Comparison of ENCODE assay signal across 12 cellular contexts in the genomic region with DNA sequence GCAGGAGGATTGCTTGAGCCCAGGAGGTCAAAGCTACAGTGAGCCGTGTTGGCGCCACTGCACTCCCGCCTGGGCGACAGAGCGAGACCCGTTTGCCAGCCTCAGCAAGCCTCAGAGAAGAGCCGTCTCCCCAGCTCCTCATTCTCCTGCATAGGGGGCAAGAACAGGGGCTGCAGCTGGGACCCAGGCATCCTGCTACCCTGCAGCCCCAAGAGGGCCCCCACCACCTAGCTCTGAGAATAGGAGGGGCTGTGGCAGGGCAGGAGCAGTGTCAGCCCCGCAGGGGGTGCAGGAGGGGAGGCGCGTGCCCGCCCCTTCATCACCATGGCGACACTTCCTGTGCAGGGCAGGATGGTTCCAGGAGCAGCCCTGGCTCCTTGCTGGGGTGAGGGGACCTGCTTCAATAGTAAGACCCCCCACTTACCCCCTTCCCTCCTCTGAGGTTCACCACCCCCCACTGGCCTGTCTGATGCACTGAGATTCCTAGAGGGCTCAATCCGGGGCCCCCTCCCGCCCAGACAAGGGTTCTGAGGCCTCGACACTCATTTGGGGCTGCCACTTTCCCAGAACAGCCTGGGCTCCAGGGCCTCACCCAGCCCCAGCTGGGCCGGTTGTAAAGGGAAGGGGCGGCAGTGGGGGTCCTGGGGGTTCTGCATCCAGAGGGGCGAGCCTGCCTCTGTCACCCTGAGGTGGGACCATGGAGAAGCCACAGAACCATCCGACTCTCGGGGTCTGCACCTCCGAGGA. TPM values are rescaled to one million over a fixed set of nuclear protein-coding genes. Genes with fewer than 3 reads are reported as not detected.
A peak's percentile ranks its signal among the peaks of the same experiment; 100 is the strongest.
DNase-seq lines count a peak whose midpoint lies in the region; ATAC-seq, FAIRE-seq and TF ChIP-seq lines count a peak whose summit lies in the region.
"Had no signal": no experiment of that assay in that cellular context is flagged by ENCODE, and none has a peak within 500 bp of the region (broad histone marks: within the 10 kb centered on the region; RNA-seq: fewer than 3 reads in every experiment).

No MANE protein-coding gene starts in this region.

- H3K79me2 ChIP-seq in H1 (ENCODE audit: control insufficient read depth in 1 of 2, insufficient read depth in 2 of 2, low read length in 2 of 2) (no peaks in the 10 kb centered on the region), trophoblast cell (ENCODE audit: control insufficient read depth, insufficient read depth, low read length, poor library complexity) (peaks cover 21% of the 10 kb centered on the region)

- H2BK12ac ChIP-seq in H1 (ENCODE audit: low read depth, low read length): peak overlapping the region; percentile 94
- H2BK12ac ChIP-seq in trophoblast cell (ENCODE audit: low read length): peak overlapping the region; percentile 96

- H3K4me2 ChIP-seq in IMR-90 (ENCODE audit: low read depth, low read length) (no peak overlapping the region), H1 (ENCODE audit: insufficient read depth in 1 of 2, low read depth in 2 of 2, low read length in 2 of 2) (peak overlapping the region; percentile 4 to 49; a peak in 3 of 4 replicates), trophoblast cell (ENCODE audit: low read length) (peak overlapping the region; percentile 44)

- H4K91ac ChIP-seq in IMR-90 (ENCODE audit: insufficient read depth, low read depth, low read length) (peak overlapping the region; percentile 88), H1 (replicated peaks; ENCODE audit: insufficient read length, low read length) (peak overlapping the region; percentile 99), trophoblast cell (ENCODE audit: low read depth, low read length) (peak overlapping the region; percentile 94)

- TF ChIP-seq RAD21 in IMR-90 (IDR thresholded peaks at IDR 0.05; ENCODE audit: low read length) (no peak), H1 (IDR thresholded peaks at IDR 0.05 in 1 of 2, conservative IDR thresholded peaks at IDR 0.05 in 1 of 2; ENCODE audit: low read depth in 2 of 2, low read length in 2 of 2) (no peak)

- H4K8ac ChIP-seq in IMR-90 (ENCODE audit: low read depth in 2 of 2, low read length in 2 of 2): peak overlapping the region; percentile 29 to 79
- peak overlapping the region; percentile 88; the same call in 1 of the 2 replicates for H4K8ac ChIP-seq in H1 (ENCODE audit: extremely low read depth, insufficient read depth, low read length)
- peak overlapping the region; percentile 61 for H4K8ac ChIP-seq in trophoblast cell (ENCODE audit: low read depth, low read length)

- H2BK120ac ChIP-seq in IMR-90 (ENCODE audit: low read depth, low read length) (peak overlapping the region; percentile 66), H1 (replicated peaks; ENCODE audit: low read depth, low read length) (peak overlapping the region; percentile 98), trophoblast cell (ENCODE audit: insufficient read depth, low read length, poor library complexity) (peak overlapping the region; percentile 84)

- ATAC-seq in IMR-90 (ENCODE audit: low read depth): no peak
- ATAC-seq in GM18873 (IDR thresholded peaks at IDR 0.05; ENCODE audit: low FRiP score, unreplicated experiment): no peak
- ATAC-seq in GM18870 (IDR thresholded peaks at IDR 0.05; ENCODE audit: unreplicated experiment): no peak
- ATAC-seq: activated T-helper 17 cell treated with anti-CD3 and anti-CD28 coated beads, Interleukin-2, amount 50 U/mL, for 72 hours; PC-3 had no signal

- no peak for TF ChIP-seq CTCF in IMR-90 (conservative IDR thresholded peaks at IDR 0.05; ENCODE audit: low read depth, low read length)
- no peak; a peak in 1 of 4 replicates for TF ChIP-seq CTCF in H1 (IDR thresholded peaks at IDR 0.05; ENCODE audit: control extremely low read depth in 1 of 3, insufficient read depth in 1 of 3, low read depth in 1 of 3, low read length in 3 of 3)
- TF ChIP-seq CTCF in dorsolateral prefrontal cortex (IDR thresholded peaks at IDR 0.05 in 54 of 56, conservative IDR thresholded peaks at IDR 0.05 in 2 of 56; ENCODE audit: low read depth in 1 of 56, partially characterized antibody in 56 of 56): no peak

- 0 out of 2 replicates have a peak overlapping the region, but pooled peaks have one; percentile 80 for H2BK20ac ChIP-seq in IMR-90 (ENCODE audit: low read depth, low read length)
- H2BK20ac ChIP-seq in H1 (ENCODE audit: low read length): peak overlapping the region; percentile 99

- FAIRE-seq in H1 (lab: Jason Lieb, UNC): no peak

- peak overlapping the region; percentile 68 for H2AK9ac ChIP-seq in IMR-90 (replicated peaks; ENCODE audit: low read depth, low read length, poor library complexity)

- CTCF ChIA-PET in IMR-90 (lab: Yijun Ruan, JAX) (interaction anchor here (1.8 kb wide), 1 partner anchor 11 kb away, joined by 13 read pairs; no protein-coding TSS in a partner anchor), H1 (lab: Charles Lee; ENCODE audit: partially characterized antibody) (interaction anchor here (0.9 to 24.8 kb wide), 16 partner anchors 9 to 109 kb away, joined by 3 to 659 read pairs (median 5); a partner anchor contains a TSS)

- H3K79me1 ChIP-seq in IMR-90 (ENCODE audit: low read depth in 1 of 2, low read length in 2 of 2): peaks cover 0 to 44% of the 10 kb centered on the region in 2 experiments; a peak in 2 of 4 replicates
- H3K79me1 ChIP-seq in H1 (ENCODE audit: low read depth, low read length): no peaks in the 10 kb centered on the region
- peaks cover 58% of the 10 kb centered on the region for H3K79me1 ChIP-seq in trophoblast cell (ENCODE audit: low read length)

- H3K23me2 ChIP-seq in H1 (ENCODE audit: low read depth, low read length): no peaks in the 10 kb centered on the region

- dilution Hi-C loops in IMR-90 (cut with HindIII; ENCODE audit: low sequenced_read_pairs, unreplicated experiment): no loop called here

- H2AFZ ChIP-seq in IMR-90 (replicated peaks; ENCODE audit: low read length, poor library complexity): peak overlapping the region; percentile 77
- H2AFZ ChIP-seq in H1 (ENCODE audit: low read length): no peak overlapping the region
- H2AFZ ChIP-seq in trophoblast cell (ENCODE audit: insufficient read depth, low read length, poor library complexity): no peak overlapping the region

- no peak overlapping the region; the same call in 1 of the 2 replicates for H3K9ac ChIP-seq in IMR-90 (ENCODE audit: low read depth, low read length)
- 0 out of 7 replicates have a peak overlapping the region, but pooled peaks of 1 of the 4 experiments have one; percentile 9 for H3K9ac ChIP-seq in H1 (replicated peaks in 1 of 4; ENCODE audit: extremely low read depth in 1 of 4, low read depth in 3 of 4, low read length in 3 of 4)
- H3K9ac ChIP-seq in trophoblast cell (ENCODE audit: low read length): no peak overlapping the region

- no peak overlapping the region for H4K12ac ChIP-seq in trophoblast cell (ENCODE audit: low read depth, low read length)

- H3K14ac ChIP-seq in IMR-90 (replicated peaks; ENCODE audit: low read depth, low read length) (peak overlapping the region; percentile 83), H1 (ENCODE audit: insufficient read length) (no peak overlapping the region), trophoblast cell (ENCODE audit: low read length) (peak overlapping the region; percentile 88)

- H3K36me3 ChIP-seq in IMR-90 (ENCODE audit: control insufficient read depth, insufficient read depth, low read length) (peaks cover 7% of the 10 kb centered on the region), H1 (ENCODE audit: control insufficient read depth in 2 of 4, insufficient read depth in 4 of 4, low read length in 3 of 4) (no peaks in the 10 kb centered on the region), trophoblast cell (ENCODE audit: control insufficient read depth in 1 of 2, insufficient read depth in 2 of 2, low read length in 2 of 2) (peaks cover 0 to 6% of the 10 kb centered on the region in 2 experiments)
- H3K36me3 ChIP-seq: WERI-Rb-1 had no signal

- H4K5ac ChIP-seq in IMR-90 (ENCODE audit: low read depth, low read length): peak overlapping the region; percentile 48
- peak overlapping the region; percentile 91 for H4K5ac ChIP-seq in H1 (ENCODE audit: insufficient read length, low read depth, low read length)

- H3K9me3 ChIP-seq in IMR-90 (ENCODE audit: control insufficient read depth, insufficient read depth, low read length): no peaks in the 10 kb centered on the region
- H3K9me3 ChIP-seq in H1 (ENCODE audit: insufficient read depth in 2 of 2, low read depth in 1 of 2, low read length in 1 of 2): no peaks in the 10 kb centered on the region
- H3K9me3 ChIP-seq in trophoblast cell (ENCODE audit: insufficient read depth, low read depth, low read length): no peaks in the 10 kb centered on the region

- peaks cover 20% of the 10 kb centered on the region for H3K9me1 ChIP-seq in IMR-90 (ENCODE audit: insufficient read depth, low read length)

- H3K4ac ChIP-seq in IMR-90 (ENCODE audit: low read depth, low read length): peak overlapping the region; percentile 93
- H3K4ac ChIP-seq in H1 (replicated peaks; ENCODE audit: insufficient read length, low read depth, low read length): peak overlapping the region; percentile 99
- peak overlapping the region; percentile 38 for H3K4ac ChIP-seq in trophoblast cell (ENCODE audit: low read depth, low read length)

- H2AK5ac ChIP-seq in IMR-90 (ENCODE audit: low read depth, low read length) (peak overlapping the region; percentile 88), H1 (ENCODE audit: low read depth, low read length) (peak overlapping the region; percentile 76; the same call in 1 of the 2 replicates), trophoblast cell (ENCODE audit: low read length) (peak overlapping the region; percentile 97)

- TF ChIP-seq EP300 in H1 (IDR thresholded peaks at IDR 0.05; ENCODE audit: borderline replicate concordance in 1 of 2, low read depth in 2 of 2, low read length in 2 of 2): no peak

- in situ Hi-C loops in IMR-90 (cut with MboI; ENCODE audit: low sequenced_read_pairs): no loop called here

- H3K18ac ChIP-seq in IMR-90 (ENCODE audit: low read depth, low read length) (peak overlapping the region; percentile 39; the same call in 1 of the 2 replicates), H1 (ENCODE audit: extremely low read depth, low read length) (peak overlapping the region; percentile 93), trophoblast cell (ENCODE audit: low read length) (peak overlapping the region; percentile 36)

- H4K20me1 ChIP-seq in IMR-90 (ENCODE audit: insufficient read depth, low read length): 0 out of 2 replicates have a peak, but pooled peaks cover 5% of the 10 kb centered on the region
- no peaks in the 10 kb centered on the region for H4K20me1 ChIP-seq in H1 (replicated peaks in 1 of 2; ENCODE audit: control insufficient read depth in 1 of 2, insufficient read depth in 2 of 2, low read length in 2 of 2)

- intact Hi-C loops in IMR-90 (cut with micrococcal nuclease) (no loop called here), dorsolateral prefrontal cortex (cut with DNase I) (no loop called here)

- BruUV-seq in IMR-90 (replicated peaks; lab: Mats Ljungman, UMichigan): no TSS peak

- H3K27ac ChIP-seq in IMR-90 (ENCODE audit: insufficient read depth, low read length): peak overlapping the region; percentile 57
- H3K27ac ChIP-seq in H1 (ENCODE audit: low read depth, low read length): peak overlapping the region; percentile 90
- peak overlapping the region; percentile 74 for H3K27ac ChIP-seq in trophoblast cell (ENCODE audit: low read depth, low read length)
- H3K27ac ChIP-seq in dorsolateral prefrontal cortex: peak overlapping the region in 28 of 59 donors; percentile 2 to 76 (median 64)
- H3K27ac ChIP-seq: WERI-Rb-1 had no signal

- POLR2A ChIA-PET in IMR-90 (lab: Charles Lee; ENCODE audit: unreplicated experiment): no interaction called here
- POLR2A ChIA-PET in H1 (lab: Charles Lee; ENCODE audit: partially characterized antibody): interaction anchor here (0.8 to 11.9 kb wide), 26 partner anchors 11 to 120 kb away, joined by 3 to 223 read pairs (median 6); a partner anchor contains a TSS

- H3K4me1 ChIP-seq in IMR-90 (ENCODE audit: control insufficient read depth, insufficient read depth, low read length): peaks cover 41% of the 10 kb centered on the region
- peaks cover 12 to 50% (median 43%) of the 10 kb centered on the region in 4 experiments for H3K4me1 ChIP-seq in H1 (replicated peaks in 1 of 4; ENCODE audit: control insufficient read depth in 3 of 4, insufficient read depth in 4 of 4, low read length in 3 of 4)
- peaks cover 62 to 73% of the 10 kb centered on the region in 2 experiments for H3K4me1 ChIP-seq in trophoblast cell (ENCODE audit: control insufficient read depth in 1 of 2, insufficient read depth in 2 of 2, low read length in 2 of 2)

- no peaks in the 10 kb centered on the region for H3K27me3 ChIP-seq in IMR-90 (ENCODE audit: control insufficient read depth, insufficient read depth, low read length)
- H3K27me3 ChIP-seq in H1 (replicated peaks in 1 of 4; ENCODE audit: control insufficient read depth in 3 of 4, extremely low read depth in 1 of 4, insufficient read depth in 3 of 4, low read length in 3 of 4): no peaks in the 10 kb centered on the region
- H3K27me3 ChIP-seq in trophoblast cell (ENCODE audit: insufficient read depth, low read length): no peaks in the 10 kb centered on the region
- H3K27me3 ChIP-seq in dorsolateral prefrontal cortex: no peaks in the 10 kb centered on the region

- H2BK5ac ChIP-seq in IMR-90 (ENCODE audit: low read depth, low read length, poor library complexity, severe bottlenecking): peak overlapping the region; percentile 59
- H2BK5ac ChIP-seq in H1 (ENCODE audit: low read depth, low read length): peak overlapping the region; percentile 98; the same call in 1 of the 2 replicates
- H2BK5ac ChIP-seq in trophoblast cell (ENCODE audit: low read depth, low read length, poor library complexity): peak overlapping the region; percentile 82

- DNase-seq in COLO668 (lab: John Stamatoyannopoulos, UW; ENCODE audit: unreplicated experiment): peak; percentile 66
- DNase-seq in IMR-90: no peak
- peak in 1 of 2 experiments; percentile 88 for DNase-seq in H1 (ENCODE audit: low read depth in 1 of 2, low spot score in 2 of 2)
- DNase-seq in trophoblast cell: no peak
- DNase-seq in dorsolateral prefrontal cortex: no peak
- no peak for DNase-seq in SIG-M5 (lab: John Stamatoyannopoulos, UW)
- DNase-seq: DMS153, PC-3, WERI-Rb-1 had no signal

- H3K56ac ChIP-seq in IMR-90 (ENCODE audit: extremely low read depth, insufficient read depth, low read length): no peak overlapping the region
- H3K56ac ChIP-seq in H1 (replicated peaks; ENCODE audit: insufficient read length, low read depth, low read length): peak overlapping the region; percentile 89

- TF ChIP-seq POLR2A in IMR-90 (IDR thresholded peaks at IDR 0.05; ENCODE audit: low read depth, low read length) (no peak), H1 (IDR thresholded peaks at IDR 0.05; ENCODE audit: control extremely low read depth in 1 of 2, low read depth in 2 of 2, low read length in 2 of 2) (no peak)

- no peak overlapping the region; the same call in 2 of the 3 replicates for H2BK15ac ChIP-seq in IMR-90 (ENCODE audit: low read depth, low read length)
- H2BK15ac ChIP-seq in H1 (ENCODE audit: low read length): peak overlapping the region; percentile 75; the same call in 1 of the 2 replicates

- WGBS in IMR-90 (ENCODE audit: extremely low coverage in 2 of 2, insufficient read length in 1 of 2), 2 experiments: 68% methylated on average over 4 of the region's 21 CpGs; no CpG with 5 or more reads in 1 of the 2 experiments
- 54% methylated on average over 20 of the region's 21 CpGs; no CpG with 5 or more reads in 1 of the 2 experiments for WGBS in H1 (ENCODE audit: extremely low coverage in 1 of 2, insufficient coverage in 1 of 2, insufficient read length in 1 of 2, insufficient replicate concordance in 2 of 2, low coverage in 1 of 2, low lambda C conversion rate in 2 of 2, missing lambda C conversion rate in 1 of 2), 2 experiments
- no CpG with 5 or more reads among the region's 21 CpGs for WGBS in trophoblast cell (ENCODE audit: extremely low coverage, insufficient coverage, insufficient read length)

- H3K23ac ChIP-seq in IMR-90 (ENCODE audit: low read depth, low read length) (peak overlapping the region; percentile 83; the same call in 1 of the 2 replicates), H1 (ENCODE audit: insufficient read length) (no peak overlapping the region), trophoblast cell (ENCODE audit: low read length) (no peak overlapping the region)

- H3K4me3 ChIP-seq in IMR-90 (ENCODE audit: insufficient read depth, low read depth, low read length) (no peak overlapping the region), H1 (ENCODE audit: extremely low read depth in 1 of 4, insufficient read depth in 2 of 4, low read depth in 3 of 4, low read length in 4 of 4) (peak overlapping the region in 1 of 4 experiments; percentile 25; a peak in 1 of 8 replicates), trophoblast cell (ENCODE audit: low read depth, low read length) (no peak overlapping the region), dorsolateral prefrontal cortex (no peak overlapping the region)

RNA-seq across cellular contexts. Expression of a gene that starts 20.2 kb away (rescaled TPM):
- total RNA-seq in IMR-90 (2012; rRNA removed) (9.3 and 10.3 TPM in 2 replicates), dorsolateral prefrontal cortex (10 to 100 TPM in 84 of 120 experiments, 1 to 10 TPM in 36; 3.9 to 49.4 (median 12.1) TPM)
- polyA plus RNA-seq in IMR-90 (2012; rRNA removed) (83.8 and 87.2 TPM in 2 replicates), H1 (2011; rRNA removed) (11.3 and 25.2 TPM in 2 replicates)
- 83.6 and 183 TPM in 2 replicates for polyA plus RNA-seq in IMR-90 (2012; cell fraction: cytosol; rRNA removed)
- 42.8 and 134 TPM in 2 replicates for polyA plus RNA-seq in IMR-90 (2012; cell fraction: nucleus; rRNA removed; ENCODE audit: low replicate concordance)
- 9.6 and 10.1 TPM in 2 replicates for total RNA-seq in H1 (2021; fragmentation: NEBNext Ultra II Directional; extraction: Animal tissue kit (Norgen Biotek cat#: 25700))
- 7.2 TPM for polyA plus RNA-seq in H1 (2011; cell fraction: cytosol; rRNA removed)
- polyA plus RNA-seq in H1 (2011; cell fraction: nucleus; rRNA removed): 15.2 TPM
- polyA plus RNA-seq in H1 (2012, experiment 1 of 2): 3.4 to 8.6 TPM (median 7.8 TPM) in 4 replicates
- polyA plus RNA-seq in H1 (2012, experiment 2 of 2): 6.1 TPM
- polyA plus RNA-seq in H1 (2013, experiment 1 of 2): 16.7 TPM
- polyA plus RNA-seq in H1 (2013, experiment 2 of 2): 14.5 TPM
- 3.4 and 4.5 TPM in 2 replicates for polyA minus RNA-seq in H1 (2011; rRNA and poly(A)+ RNA removed)
- 11.4 TPM for polyA minus RNA-seq in H1 (2011; cell fraction: cytosol; rRNA and poly(A)+ RNA removed)
- polyA minus RNA-seq in H1 (2011; cell fraction: nucleus; rRNA and poly(A)+ RNA removed): 22.5 TPM
- 17.6 and 18.2 TPM in 2 replicates for polyA plus RNA-seq in trophoblast cell (2013)

RNA-seq across cellular contexts. Expression of a gene that starts 24.6 kb away (rescaled TPM):
- 6.3 and 7.8 TPM in 2 replicates for total RNA-seq in IMR-90 (2012; rRNA removed)
- polyA plus RNA-seq in IMR-90 (2012; rRNA removed): 23.6 and 26.7 TPM in 2 replicates
- polyA plus RNA-seq in IMR-90 (2012; cell fraction: cytosol; rRNA removed): 4.2 and 9.3 TPM in 2 replicates
- 135 and 301 TPM in 2 replicates for polyA plus RNA-seq in IMR-90 (2012; cell fraction: nucleus; rRNA removed; ENCODE audit: low replicate concordance)
- total RNA-seq in H1 (2021; fragmentation: NEBNext Ultra II Directional; extraction: Animal tissue kit (Norgen Biotek cat#: 25700)): 25.8 and 29.8 TPM in 2 replicates
- polyA plus RNA-seq in H1 (2011; rRNA removed): 25.2 and 45.7 TPM in 2 replicates
- polyA plus RNA-seq in H1 (2011; cell fraction: cytosol; rRNA removed): 17.6 TPM
- 150 TPM for polyA plus RNA-seq in H1 (2011; cell fraction: nucleus; rRNA removed)
- 11.3 to 25.2 TPM (median 22.8 TPM) in 4 replicates for polyA plus RNA-seq in H1 (2012, experiment 1 of 2)
- polyA plus RNA-seq in H1 (2012, experiment 2 of 2): 17.0 TPM
- polyA plus RNA-seq in H1 (2013, experiment 1 of 2): 17.4 TPM
- polyA plus RNA-seq in H1 (2013, experiment 2 of 2): 20.0 TPM
- 11.4 and 17.1 TPM in 2 replicates for polyA minus RNA-seq in H1 (2011; rRNA and poly(A)+ RNA removed)
- 25.4 TPM for polyA minus RNA-seq in H1 (2011; cell fraction: cytosol; rRNA and poly(A)+ RNA removed)
- 43.3 TPM for polyA minus RNA-seq in H1 (2011; cell fraction: nucleus; rRNA and poly(A)+ RNA removed)
- polyA plus RNA-seq in trophoblast cell (2013): 18.8 and 18.9 TPM in 2 replicates
- total RNA-seq in dorsolateral prefrontal cortex: 100 to 1,000 TPM in 1 of 120 experiments, 10 to 100 TPM in 119; 38.4 to 111 (median 63.7) TPM

RNA-seq across cellular contexts. Expression of a gene that starts 33.9 kb away (rescaled TPM):
- total RNA-seq in IMR-90 (2012; rRNA removed): 36.9 and 38.0 TPM in 2 replicates
- polyA plus RNA-seq in IMR-90 (2012; rRNA removed): 40.2 TPM in 2 replicates
- 28.2 and 36.0 TPM in 2 replicates for polyA plus RNA-seq in IMR-90 (2012; cell fraction: cytosol; rRNA removed)
- polyA plus RNA-seq in IMR-90 (2012; cell fraction: nucleus; rRNA removed; ENCODE audit: low replicate concordance): 75.3 and 86.2 TPM in 2 replicates
- total RNA-seq in H1 (2021; fragmentation: NEBNext Ultra II Directional; extraction: Animal tissue kit (Norgen Biotek cat#: 25700)): 58.0 and 59.1 TPM in 2 replicates
- 37.3 and 50.5 TPM in 2 replicates for polyA plus RNA-seq in H1 (2011; rRNA removed)
- polyA plus RNA-seq in H1 (2011; cell fraction: cytosol; rRNA removed): 61.8 TPM
- polyA plus RNA-seq in H1 (2011; cell fraction: nucleus; rRNA removed): 77.6 TPM
- 45.8 to 52.6 TPM (median 51.0 TPM) in 4 replicates for polyA plus RNA-seq in H1 (2012, experiment 1 of 2)
- 44.6 TPM for polyA plus RNA-seq in H1 (2012, experiment 2 of 2)
- polyA plus RNA-seq in H1 (2013, experiment 1 of 2): 54.7 TPM
- polyA plus RNA-seq in H1 (2013, experiment 2 of 2): 50.1 TPM
- polyA minus RNA-seq in H1 (2011; rRNA and poly(A)+ RNA removed): 27.9 and 41.1 TPM in 2 replicates
- polyA minus RNA-seq in H1 (2011; cell fraction: cytosol; rRNA and poly(A)+ RNA removed): 23.5 TPM
- polyA minus RNA-seq in H1 (2011; cell fraction: nucleus; rRNA and poly(A)+ RNA removed): 39.4 TPM
- polyA plus RNA-seq in trophoblast cell (2013): 32.8 and 34.3 TPM in 2 replicates
- 10 to 100 TPM; 38.3 to 66.6 (median 53.2) TPM for total RNA-seq in dorsolateral prefrontal cortex

RNA-seq across cellular contexts. Expression of a gene that starts 40.7 kb away (rescaled TPM):
- total RNA-seq in IMR-90 (2012; rRNA removed) (17.9 and 25.6 TPM in 2 replicates), dorsolateral prefrontal cortex (10 to 100 TPM; 31.5 to 61.9 (median 44.6) TPM)
- polyA plus RNA-seq in IMR-90 (2012; rRNA removed) (48.4 and 69.5 TPM in 2 replicates), H1 (2011; rRNA removed) (198 and 228 TPM in 2 replicates)
- 84.0 and 105 TPM in 2 replicates for polyA plus RNA-seq in IMR-90 (2012; cell fraction: cytosol; rRNA removed)
- polyA plus RNA-seq in IMR-90 (2012; cell fraction: nucleus; rRNA removed; ENCODE audit: low replicate concordance): 70.0 and 101 TPM in 2 replicates
- 78.3 and 84.4 TPM in 2 replicates for total RNA-seq in H1 (2021; fragmentation: NEBNext Ultra II Directional; extraction: Animal tissue kit (Norgen Biotek cat#: 25700))
- 154 TPM for polyA plus RNA-seq in H1 (2011; cell fraction: cytosol; rRNA removed)
- polyA plus RNA-seq in H1 (2011; cell fraction: nucleus; rRNA removed): 131 TPM
- 57.3 to 96.0 TPM (median 90.9 TPM) in 4 replicates for polyA plus RNA-seq in H1 (2012, experiment 1 of 2)
- polyA plus RNA-seq in H1 (2012, experiment 2 of 2): 222 TPM
- polyA plus RNA-seq in H1 (2013, experiment 1 of 2): 161 TPM
- polyA plus RNA-seq in H1 (2013, experiment 2 of 2): 151 TPM
- polyA minus RNA-seq in H1 (2011; rRNA and poly(A)+ RNA removed): 12.3 and 15.6 TPM in 2 replicates
- polyA minus RNA-seq in H1 (2011; cell fraction: cytosol; rRNA and poly(A)+ RNA removed): 31.5 TPM
- 32.7 TPM for polyA minus RNA-seq in H1 (2011; cell fraction: nucleus; rRNA and poly(A)+ RNA removed)
- polyA plus RNA-seq in trophoblast cell (2013): 40.6 and 45.5 TPM in 2 replicates

Comparison
In these comparisons a context has a peak if more than half of its experiments do, and no peak if none do; other contexts are left out.
1. H3K18ac ChIP-seq: peak in every context shown above with its lines; median percentile 93 in H1; 39 in IMR-90; 36 in trophoblast cell.
2. H3K4ac ChIP-seq: peak in every context shown above with its lines; median percentile 99 in H1; 93 in IMR-90; 38 in trophoblast cell.